19 cellular contexts compared by ENCODE assay signal in the genomic region with DNA sequence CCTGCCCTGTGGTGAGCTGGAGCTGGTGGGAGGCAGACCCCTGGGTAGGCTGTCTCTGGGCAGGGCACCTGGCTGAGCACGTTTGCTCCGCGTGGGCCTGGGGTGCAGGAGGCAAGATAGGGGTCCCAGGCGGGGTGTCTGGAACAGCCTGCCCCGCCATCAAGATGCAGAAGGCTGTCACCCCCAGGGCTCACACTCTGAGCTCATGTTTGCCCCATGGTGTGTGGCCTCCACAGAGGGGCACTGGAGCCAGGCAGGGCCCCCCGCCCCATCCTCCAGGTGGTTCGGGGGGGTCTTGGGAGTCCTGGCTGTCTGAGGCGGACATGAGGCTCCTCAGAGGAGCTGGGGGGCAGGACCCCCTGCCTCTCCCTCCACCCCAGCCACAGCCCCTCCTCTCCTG.
"Had no signal": no experiment of that assay in that cellular context is flagged by ENCODE, and none has a peak within 500 bp of the region (broad histone marks: within the 10 kb centered on the region; RNA-seq: fewer than 3 reads in every experiment).

No MANE protein-coding gene starts in this region.

- H3K9me3 Mint-ChIP-seq: activated B cell treated with CpG ODN at 0.5 μM for 24 hours; activated CD4-positive, alpha-beta memory T cell treated with anti-CD3 and anti-CD28 coated beads for 36 hours; activated naive CD4-positive, alpha-beta T cell treated with anti-CD3 and anti-CD28 coated beads, Interleukin-2, amount 50 U/mL, for 72 hours; activated T-helper 1 cell treated with anti-CD3 and anti-CD28 coated beads, Interleukin-12 subunit alpha, Interleukin-12 subunit beta, Interleukin-2, Interleukin-4 antibody, amounts not matched to agents 30 ng/mL and 10 ng/mL and 1 ng/mL, durations not matched to agents 14 hours and 24 hours and 36 hours; stimulated activated naive B cell treated with anti-CD40 and anti-IgM and Interleukin-4, amounts not matched to agents 10 μg/mL and 1 μg/mL and 100 μg/mL, for 72 hours; T-helper 2 cell treated with Interferon-gamma antibody and Interleukin-4, amounts not matched to agents 5 μg/mL and 100 μg/mL, for 36 hours had no signal

- H3K36me3 Mint-ChIP-seq: activated CD4-positive, alpha-beta memory T cell treated with anti-CD3 and anti-CD28 coated beads for 36 hours; activated naive CD4-positive, alpha-beta T cell treated with anti-CD3 and anti-CD28 coated beads, Interleukin-2, amount 50 U/mL, for 72 hours; stimulated activated naive B cell treated with anti-CD40 and anti-IgM and Interleukin-4, amounts not matched to agents 10 μg/mL and 1 μg/mL and 100 μg/mL, for 72 hours had no signal

- H3K36me3 ChIP-seq: adrenal gland, pancreas had no signal

- H3K4me3 Mint-ChIP-seq: activated B cell treated with CpG ODN at 0.5 μM for 24 hours; activated CD4-positive, alpha-beta memory T cell treated with anti-CD3 and anti-CD28 coated beads for 36 hours; activated T-helper 1 cell treated with anti-CD3 and anti-CD28 coated beads, Interleukin-12 subunit alpha, Interleukin-12 subunit beta, Interleukin-2, Interleukin-4 antibody, amounts not matched to agents 30 ng/mL and 10 ng/mL and 1 ng/mL, durations not matched to agents 14 hours and 24 hours and 36 hours; stimulated activated naive B cell treated with anti-CD40 and anti-IgM and Interleukin-4, amounts not matched to agents 10 μg/mL and 1 μg/mL and 100 μg/mL, for 72 hours; T-helper 2 cell treated with Interferon-gamma antibody and Interleukin-4, amounts not matched to agents 5 μg/mL and 100 μg/mL, for 36 hours had no signal

- H3K4me1 Mint-ChIP-seq: activated B cell treated with CpG ODN at 0.5 μM for 24 hours had no signal

- H3K4me3 ChIP-seq: adrenal gland, dorsolateral prefrontal cortex, pancreas, sigmoid colon, thyroid gland had no signal

- H3K9me3 ChIP-seq: adrenal gland, pancreas, sigmoid colon, thyroid gland had no signal

- ATAC-seq: activated naive CD4-positive, alpha-beta T cell treated with anti-CD3 and anti-CD28 coated beads, Interleukin-2, amount 50 U/mL, for 72 hours; stimulated activated naive B cell treated with anti-CD40 and anti-IgM and Interleukin-4, amounts not matched to agents 10 μg/mL and 1 μg/mL and 100 μg/mL, for 72 hours had no signal

- H3K4me1 ChIP-seq: adrenal gland, pancreas, sigmoid colon, thyroid gland had no signal

- DNase-seq: activated B cell treated with CpG ODN at 0.5 μM for 24 hours; activated CD4-positive, alpha-beta memory T cell treated with anti-CD3 and anti-CD28 coated beads for 36 hours; activated CD4-positive, alpha-beta T cell treated with anti-CD3 and anti-CD28 coated beads for 4 hours; activated gamma-delta T cell treated with Interleukin-2 at 50 U/mL for 16 hours; activated T-cell treated with anti-CD3 and anti-CD28 coated beads for 4 hours; adrenal gland; foreskin melanocyte; glutamatergic neuron; hippocampal formation; midbrain; pancreas; sigmoid colon; stimulated activated CD4-positive, alpha-beta T cell treated with anti-CD3 and anti-CD28 coated beads, Interleukin-4, amount 100 ng/mL, for 4 hours; stimulated activated naive B cell treated with anti-CD40 and anti-IgM and Interleukin-4, amounts not matched to agents 10 μg/mL and 1 μg/mL and 100 μg/mL, for 72 hours; thyroid gland had no signal

- H3K27me3 Mint-ChIP-seq: activated CD4-positive, alpha-beta memory T cell treated with anti-CD3 and anti-CD28 coated beads for 36 hours had no signal

- H3K27ac Mint-ChIP-seq: activated B cell treated with CpG ODN at 0.5 μM for 24 hours; activated CD4-positive, alpha-beta memory T cell treated with anti-CD3 and anti-CD28 coated beads for 36 hours; activated naive CD4-positive, alpha-beta T cell treated with anti-CD3 and anti-CD28 coated beads, Interleukin-2, amount 50 U/mL, for 72 hours; activated T-helper 1 cell treated with anti-CD3 and anti-CD28 coated beads, Interleukin-12 subunit alpha, Interleukin-12 subunit beta, Interleukin-2, Interleukin-4 antibody, amounts not matched to agents 30 ng/mL and 10 ng/mL and 1 ng/mL, durations not matched to agents 14 hours and 24 hours and 36 hours; stimulated activated naive B cell treated with anti-CD40 and anti-IgM and Interleukin-4, amounts not matched to agents 10 μg/mL and 1 μg/mL and 100 μg/mL, for 72 hours; T-helper 2 cell treated with Interferon-gamma antibody and Interleukin-4, amounts not matched to agents 5 μg/mL and 100 μg/mL, for 36 hours had no signal
